ENCODE assay signal across 25 cellular contexts in genomic region chr1:95111014-95111413, GRCh38. TPM values are rescaled to one million over a fixed set of nuclear protein-coding genes. Genes with fewer than 3 reads are reported as not detected.
"Had no signal": no experiment of that assay in that cellular context is flagged by ENCODE, and none has a peak within 500 bp of the region (broad histone marks: within the 10 kb centered on the region; RNA-seq: fewer than 3 reads in every experiment).

No MANE protein-coding gene starts in this region.

- H3K9ac ChIP-seq: parathyroid adenoma had no signal

- DNase-seq: naive thymus-derived CD8-positive, alpha-beta T cell; nephron progenitor cell; nucleus accumbens; posterior cingulate gyrus; psoas muscle; right cardiac atrium; stimulated activated CD4-positive, alpha-beta T cell treated with anti-CD3 and anti-CD28 coated beads, Interleukin-15, amount 100 ng/mL, for 24 hours; stimulated activated CD4-positive, alpha-beta T cell treated with anti-CD3 and anti-CD28 coated beads, Interleukin-2, amount 100 ng/mL, for 24 hours; stimulated activated CD4-positive, alpha-beta T cell treated with anti-CD3 and anti-CD28 coated beads, Interleukin-2, amount 100 ng/mL, for 48 hours; stimulated activated CD4-positive, alpha-beta T cell treated with anti-CD3 and anti-CD28 coated beads, Interleukin-4, amount 100 ng/mL, for 24 hours; stimulated activated naive B cell treated with anti-CD40 and anti-IgM and Interleukin-4, amounts not matched to agents 10 μg/mL and 1 μg/mL and 100 μg/mL, for 72 hours; stimulated activated naive CD4-positive, alpha-beta T cell treated with Interleukin-2 at 50 U/mL for 16 hours; stomach; thyroid gland; upper lobe of left lung had no signal

- H3K36me3 ChIP-seq: neutrophil, stomach, thoracic aorta, thyroid gland, tibial nerve, upper lobe of left lung, vagina had no signal

- H3K79me2 ChIP-seq: parathyroid adenoma had no signal

- H3K27ac ChIP-seq: neutrophil, parathyroid adenoma, psoas muscle, skin epidermis, stomach, thoracic aorta, thyroid gland, tibial nerve, upper lobe of left lung, vagina had no signal

- H3K4me1 ChIP-seq: parathyroid adenoma, psoas muscle, thyroid gland, tibial nerve, vagina had no signal

- H3K9me3 ChIP-seq: neutrophil, psoas muscle, stomach, thoracic aorta, thyroid gland, tibial nerve, upper lobe of left lung, vagina had no signal

- ATAC-seq: naive thymus-derived CD8-positive, alpha-beta T cell; natural killer cell treated with Interleukin-12 subunit alpha and Interleukin-12 subunit beta and Interleukin-15 and Interleukin-18, amount 100 ng/mL, for 72 hours; psoas muscle; right cardiac atrium; sciatic nerve; stimulated activated effector memory CD8-positive, alpha-beta T cell treated with anti-CD3 and anti-CD28 coated beads, Interleukin-12 subunit alpha, Interleukin-12 subunit beta, amount 100 ng/mL, for 72 hours; stimulated activated naive B cell treated with anti-CD40 and anti-IgM and Interleukin-4, amounts not matched to agents 10 μg/mL and 1 μg/mL and 100 μg/mL, for 72 hours had no signal

- H3K27me3 ChIP-seq: stomach, thyroid gland, tibial nerve, upper lobe of left lung, vagina had no signal

- H3K4me3 ChIP-seq: psoas muscle, skin epidermis, stomach, thoracic aorta, thyroid gland, tibial nerve, upper lobe of left lung, vagina had no signal

- H2AFZ ChIP-seq: parathyroid adenoma had no signal

- FAIRE-seq: urothelium cell line had no signal

RNA-seq across cellular contexts. Expression of gene TLCD4, which starts 6.1 kb away (rescaled TPM):
- total RNA-seq: natural killer cell treated with Interleukin-12 subunit alpha and Interleukin-12 subunit beta and Interleukin-15 and Interleukin-18, amount 100 ng/mL, for 72 hours had no signal
- polyA plus RNA-seq: naive thymus-derived CD8-positive, alpha-beta T cell had no signal
